ENCODE assay signal across 8 cellular contexts in the genomic region with DNA sequence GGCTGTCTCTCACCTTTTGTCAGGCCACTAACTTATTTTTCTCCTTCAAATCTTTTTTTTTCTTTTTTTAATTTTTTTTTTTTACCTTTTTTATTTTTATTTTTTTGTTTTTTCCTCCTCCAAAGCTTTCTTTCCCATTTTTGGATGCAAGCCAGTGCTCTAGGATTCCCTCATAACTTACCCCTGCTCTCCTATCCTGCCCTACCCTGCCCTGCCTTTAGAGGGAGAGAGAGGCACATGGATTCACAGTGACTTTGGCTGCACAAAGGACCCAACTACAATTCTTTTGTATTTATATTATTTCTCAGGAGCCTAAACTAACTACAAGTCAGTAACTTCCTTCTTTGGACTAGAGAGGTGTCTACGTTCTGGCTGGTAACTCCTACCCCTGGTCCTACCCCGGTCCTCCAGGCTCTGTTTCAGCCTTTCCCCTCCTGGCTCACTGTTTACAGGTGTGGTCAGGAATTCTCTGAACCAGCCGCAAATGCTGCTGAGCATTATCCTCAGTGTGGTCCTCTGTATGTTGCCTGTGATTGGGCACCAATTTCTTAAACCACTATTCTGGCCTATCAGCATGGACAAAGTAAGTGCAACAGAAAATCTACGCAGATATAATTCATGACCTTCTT. TPM values are rescaled to one million over a fixed set of nuclear protein-coding genes. Genes with fewer than 3 reads are reported as not detected.
A peak's percentile ranks its signal among the peaks of the same experiment; 100 is the strongest.
DNase-seq lines count a peak whose midpoint lies in the region; ATAC-seq and TF ChIP-seq lines count a peak whose summit lies in the region.

No MANE protein-coding gene starts in this region.

- peak; percentile 18 for DNase-seq in activated naive CD4-positive, alpha-beta T cell treated with Interleukin-2 at 50 U/mL for 16 hours
- DNase-seq in activated naive CD4-positive, alpha-beta T cell (lab: John Stamatoyannopoulos, UW) = no peak
- peak; percentile 58 for DNase-seq in NCI-H146 (lab: John Stamatoyannopoulos, UW)
- DNase-seq in foreskin melanocyte = peak; percentile 56
- no peak for DNase-seq in sciatic nerve (ENCODE audit: low spot score)
- no peak for DNase-seq in CD8-positive, alpha-beta memory T cell
- no peak for DNase-seq in T-helper 2 cell treated with Interferon-gamma antibody and Interleukin-4, amounts not matched to agents 5 μg/mL and 100 μg/mL, for 36 hours (ENCODE audit: low spot score)

- no peaks in the 10 kb centered on the region for H3K36me3 Mint-ChIP-seq in CD8-positive, alpha-beta memory T cell
- H3K36me3 Mint-ChIP-seq in T-helper 2 cell treated with Interferon-gamma antibody and Interleukin-4, amounts not matched to agents 5 μg/mL and 100 μg/mL, for 36 hours (ENCODE audit: low read depth) = no peaks in the 10 kb centered on the region

- peak; percentile 84 for TF ChIP-seq CTCF in WI38 (IDR thresholded peaks at IDR 0.05; ENCODE audit: low read depth, low read length)

- no peak overlapping the region for H3K4me3 ChIP-seq in WI38 (ENCODE audit: low read depth, low read length)
- H3K4me3 ChIP-seq in CD8-positive, alpha-beta memory T cell (ENCODE audit: low read length) = no peak overlapping the region

- H3K9me3 ChIP-seq in CD8-positive, alpha-beta memory T cell (ENCODE audit: low read length) = no peaks in the 10 kb centered on the region

- peaks cover 4% of the 10 kb centered on the region for H3K27me3 ChIP-seq in CD8-positive, alpha-beta memory T cell (ENCODE audit: insufficient read depth, low read length, poor library complexity, severe bottlenecking)

- H3K4me1 Mint-ChIP-seq in CD8-positive, alpha-beta memory T cell = no peaks in the 10 kb centered on the region
- no peaks in the 10 kb centered on the region for H3K4me1 Mint-ChIP-seq in T-helper 2 cell treated with Interferon-gamma antibody and Interleukin-4, amounts not matched to agents 5 μg/mL and 100 μg/mL, for 36 hours (ENCODE audit: low read depth)

- no peak overlapping the region for H3K27ac ChIP-seq in CD8-positive, alpha-beta memory T cell (ENCODE audit: low read depth, low read length)

- H3K36me3 ChIP-seq in CD8-positive, alpha-beta memory T cell (ENCODE audit: insufficient read depth, low read length) = no peaks in the 10 kb centered on the region

- H3K27me3 Mint-ChIP-seq in CD8-positive, alpha-beta memory T cell = peaks cover 6 to 12% of the 10 kb centered on the region in 2 donors
- peaks cover 7% of the 10 kb centered on the region for H3K27me3 Mint-ChIP-seq in T-helper 2 cell treated with Interferon-gamma antibody and Interleukin-4, amounts not matched to agents 5 μg/mL and 100 μg/mL, for 36 hours (ENCODE audit: low read depth)

- CTCF ChIA-PET in CD8-positive, alpha-beta memory T cell (lab: Charles Lee) = no interaction called here

- intact Hi-C loops in sciatic nerve (cut with DNase I) = loop anchor here (5.0 kb wide), 1 partner anchor 76 kb away; no protein-coding TSS in a partner anchor

- no peaks in the 10 kb centered on the region for H3K4me1 ChIP-seq in CD8-positive, alpha-beta memory T cell (ENCODE audit: insufficient read depth, low read length)

- H3K4me3 Mint-ChIP-seq in CD8-positive, alpha-beta memory T cell = no peak overlapping the region
- no peak overlapping the region for H3K4me3 Mint-ChIP-seq in T-helper 2 cell treated with Interferon-gamma antibody and Interleukin-4, amounts not matched to agents 5 μg/mL and 100 μg/mL, for 36 hours

- H3K9me3 Mint-ChIP-seq in CD8-positive, alpha-beta memory T cell = no peaks in the 10 kb centered on the region
- no peaks in the 10 kb centered on the region for H3K9me3 Mint-ChIP-seq in T-helper 2 cell treated with Interferon-gamma antibody and Interleukin-4, amounts not matched to agents 5 μg/mL and 100 μg/mL, for 36 hours

- no peak overlapping the region for H3K27ac Mint-ChIP-seq in CD8-positive, alpha-beta memory T cell
- no peak overlapping the region for H3K27ac Mint-ChIP-seq in T-helper 2 cell treated with Interferon-gamma antibody and Interleukin-4, amounts not matched to agents 5 μg/mL and 100 μg/mL, for 36 hours

- POLR2A ChIA-PET in CD8-positive, alpha-beta memory T cell (lab: Charles Lee) = no interaction called here

- ATAC-seq in sciatic nerve = peak; percentile 70

RNA-seq across cellular contexts. Expression of gene RUSC2, which starts 8.4 kb away (rescaled TPM):
- total RNA-seq in sciatic nerve = 45.7 TPM
- total RNA-seq in CD8-positive, alpha-beta memory T cell = 1 to 10 TPM; 1.1 TPM
- not detected for polyA plus RNA-seq in CD8-positive, alpha-beta memory T cell

Comparison
In these comparisons a context has a peak if more than half of its experiments do, and no peak if none do; other contexts are left out.
1. DNase-seq: peak in activated naive CD4-positive, alpha-beta T cell treated with Interleukin-2 at 50 U/mL for 16 hours (single experiment), NCI-H146 (single experiment) and foreskin melanocyte (single experiment); none in activated naive CD4-positive, alpha-beta T cell (0 of 4), sciatic nerve (single experiment), CD8-positive, alpha-beta memory T cell (0 of 5) and T-helper 2 cell treated with Interferon-gamma antibody and Interleukin-4, amounts not matched to agents 5 μg/mL and 100 μg/mL, for 36 hours (single experiment).
2. RNA of gene RUSC2, which starts 8.4 kb away (total RNA-seq): 45.7 TPM in sciatic nerve (single experiment); 1.1 TPM in CD8-positive, alpha-beta memory T cell; every median in the first group is over 10 times any median in the second.